1 cellular context compared by ENCODE assay signal in the genomic region with DNA sequence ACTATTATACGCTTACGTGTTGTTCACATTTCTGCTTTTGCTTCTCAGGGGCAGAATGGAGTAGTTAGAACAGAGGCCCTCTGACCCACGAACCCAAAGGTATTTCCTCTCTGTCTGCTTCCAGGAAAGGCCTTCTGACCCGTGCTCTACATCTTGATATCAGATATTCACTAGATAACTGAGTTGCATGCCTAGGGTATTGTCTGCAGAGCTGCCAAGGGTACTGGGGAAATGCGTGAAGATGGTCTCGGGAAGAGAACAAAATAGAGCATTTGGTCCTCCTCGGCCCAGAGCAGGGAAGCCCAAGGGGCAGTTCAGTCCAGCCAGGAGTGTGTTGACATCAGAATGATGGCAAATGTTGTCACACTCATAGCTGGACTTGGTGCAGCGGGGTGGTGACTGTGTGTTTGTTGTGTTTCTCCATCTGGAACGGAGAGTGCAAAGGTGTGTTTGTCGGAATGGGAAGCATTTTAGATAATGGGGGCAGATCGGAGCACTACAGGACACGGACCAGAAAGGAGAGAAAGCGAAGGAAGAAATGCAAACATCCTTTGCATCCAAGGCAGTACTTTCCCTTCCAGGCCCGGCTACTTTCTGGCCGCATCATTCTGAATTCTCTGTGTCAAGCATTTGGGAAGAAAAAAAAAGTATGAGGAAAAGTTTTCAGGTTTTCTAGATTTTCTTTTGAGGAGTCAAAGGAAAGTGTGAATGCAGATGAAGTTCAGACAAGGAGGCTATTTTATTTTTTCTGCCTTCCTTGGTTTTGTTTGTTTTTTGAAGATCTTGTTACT.
TF ChIP-seq lines count a peak whose summit lies in the region.

No MANE protein-coding gene starts in this region.

TF ChIP-seq in HepG2, 621 proteins besides CTCF, POLR2A, EP300 and RAD21 (continued from another document and continues in another):
- TF ChIP-seq, protein P1, sequence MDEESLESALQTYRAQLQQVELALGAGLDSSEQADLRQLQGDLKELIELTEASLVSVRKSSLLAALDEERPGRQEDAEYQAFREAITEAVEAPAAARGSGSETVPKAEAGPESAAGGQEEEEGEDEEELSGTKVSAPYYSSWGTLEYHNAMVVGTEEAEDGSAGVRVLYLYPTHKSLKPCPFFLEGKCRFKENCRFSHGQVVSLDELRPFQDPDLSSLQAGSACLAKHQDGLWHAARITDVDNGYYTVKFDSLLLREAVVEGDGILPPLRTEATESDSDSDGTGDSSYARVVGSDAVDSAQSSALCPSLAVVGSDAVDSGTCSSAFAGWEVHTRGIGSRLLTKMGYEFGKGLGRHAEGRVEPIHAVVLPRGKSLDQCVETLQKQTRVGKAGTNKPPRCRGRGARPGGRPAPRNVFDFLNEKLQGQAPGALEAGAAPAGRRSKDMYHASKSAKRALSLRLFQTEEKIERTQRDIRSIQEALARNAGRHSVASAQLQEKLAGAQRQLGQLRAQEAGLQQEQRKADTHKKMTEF (CRISPR knock-in tag; IDR thresholded peaks at IDR 0.05): 0 out of 2 replicates have a peak, but pooled peaks have one; percentile 49
- TF ChIP-seq ZFX (CRISPR knock-in tag; IDR thresholded peaks at IDR 0.05; ENCODE audit: low read depth): peak; percentile 47
- TF ChIP-seq FOSL2 (CRISPR knock-in tag; IDR thresholded peaks at IDR 0.05): peak; percentile 84
- TF ChIP-seq MEF2D (CRISPR knock-in tag; IDR thresholded peaks at IDR 0.05): peak; percentile 64; the same call in 1 of the 2 replicates
- TF ChIP-seq THYN1 (CRISPR knock-in tag; IDR thresholded peaks at IDR 0.05; ENCODE audit: borderline replicate concordance, low read depth): no peak
- TF ChIP-seq, protein P2, sequence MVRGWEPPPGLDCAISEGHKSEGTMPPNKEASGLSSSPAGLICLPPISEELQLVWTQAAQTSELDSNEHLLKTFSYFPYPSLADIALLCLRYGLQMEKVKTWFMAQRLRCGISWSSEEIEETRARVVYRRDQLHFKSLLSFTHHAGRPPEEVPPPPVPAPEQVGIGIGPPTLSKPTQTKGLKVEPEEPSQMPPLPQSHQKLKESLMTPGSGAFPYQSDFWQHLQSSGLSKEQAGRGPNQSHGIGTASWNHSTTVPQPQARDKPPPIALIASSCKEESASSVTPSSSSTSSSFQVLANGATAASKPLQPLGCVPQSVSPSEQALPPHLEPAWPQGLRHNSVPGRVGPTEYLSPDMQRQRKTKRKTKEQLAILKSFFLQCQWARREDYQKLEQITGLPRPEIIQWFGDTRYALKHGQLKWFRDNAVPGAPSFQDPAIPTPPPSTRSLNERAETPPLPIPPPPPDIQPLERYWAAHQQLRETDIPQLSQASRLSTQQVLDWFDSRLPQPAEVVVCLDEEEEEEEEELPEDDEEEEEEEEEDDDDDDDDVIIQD (CRISPR knock-in tag; IDR thresholded peaks at IDR 0.05; ENCODE audit: low read depth): 0 out of 2 replicates have a peak, but pooled peaks have one; percentile 10
- TF ChIP-seq ZNF292 (CRISPR knock-in tag; IDR thresholded peaks at IDR 0.05; ENCODE audit: borderline replicate concordance, low read depth): peak; percentile 81
- peak; percentile 77 for TF ChIP-seq ZMYM2 (CRISPR knock-in tag; IDR thresholded peaks at IDR 0.05)
- TF ChIP-seq ZNF296 (CRISPR knock-in tag; conservative IDR thresholded peaks at IDR 0.05): no peak
- no peak for TF ChIP-seq TOE1 (CRISPR knock-in tag; IDR thresholded peaks at IDR 0.05)
- TF ChIP-seq PRMT3 (CRISPR knock-in tag; IDR thresholded peaks at IDR 0.05; ENCODE audit: borderline replicate concordance, low read depth): no peak
- TF ChIP-seq KDM3A (CRISPR knock-in tag; IDR thresholded peaks at IDR 0.05; ENCODE audit: low read depth): peak; percentile 30; the same call in 1 of the 2 replicates
- TF ChIP-seq ZZZ3 (CRISPR knock-in tag; IDR thresholded peaks at IDR 0.05; ENCODE audit: borderline replicate concordance): no peak
- peak; percentile 69 for TF ChIP-seq ATF1 (CRISPR knock-in tag; IDR thresholded peaks at IDR 0.05)
- 0 out of 2 replicates have a peak, but pooled peaks have one; percentile 35 for TF ChIP-seq KMT2B (CRISPR knock-in tag; IDR thresholded peaks at IDR 0.05)
- TF ChIP-seq RNF2 (conservative IDR thresholded peaks at IDR 0.05; ENCODE audit: low read depth): 0 out of 2 replicates have a peak, but pooled peaks have one; percentile 41
- TF ChIP-seq, protein P3, sequence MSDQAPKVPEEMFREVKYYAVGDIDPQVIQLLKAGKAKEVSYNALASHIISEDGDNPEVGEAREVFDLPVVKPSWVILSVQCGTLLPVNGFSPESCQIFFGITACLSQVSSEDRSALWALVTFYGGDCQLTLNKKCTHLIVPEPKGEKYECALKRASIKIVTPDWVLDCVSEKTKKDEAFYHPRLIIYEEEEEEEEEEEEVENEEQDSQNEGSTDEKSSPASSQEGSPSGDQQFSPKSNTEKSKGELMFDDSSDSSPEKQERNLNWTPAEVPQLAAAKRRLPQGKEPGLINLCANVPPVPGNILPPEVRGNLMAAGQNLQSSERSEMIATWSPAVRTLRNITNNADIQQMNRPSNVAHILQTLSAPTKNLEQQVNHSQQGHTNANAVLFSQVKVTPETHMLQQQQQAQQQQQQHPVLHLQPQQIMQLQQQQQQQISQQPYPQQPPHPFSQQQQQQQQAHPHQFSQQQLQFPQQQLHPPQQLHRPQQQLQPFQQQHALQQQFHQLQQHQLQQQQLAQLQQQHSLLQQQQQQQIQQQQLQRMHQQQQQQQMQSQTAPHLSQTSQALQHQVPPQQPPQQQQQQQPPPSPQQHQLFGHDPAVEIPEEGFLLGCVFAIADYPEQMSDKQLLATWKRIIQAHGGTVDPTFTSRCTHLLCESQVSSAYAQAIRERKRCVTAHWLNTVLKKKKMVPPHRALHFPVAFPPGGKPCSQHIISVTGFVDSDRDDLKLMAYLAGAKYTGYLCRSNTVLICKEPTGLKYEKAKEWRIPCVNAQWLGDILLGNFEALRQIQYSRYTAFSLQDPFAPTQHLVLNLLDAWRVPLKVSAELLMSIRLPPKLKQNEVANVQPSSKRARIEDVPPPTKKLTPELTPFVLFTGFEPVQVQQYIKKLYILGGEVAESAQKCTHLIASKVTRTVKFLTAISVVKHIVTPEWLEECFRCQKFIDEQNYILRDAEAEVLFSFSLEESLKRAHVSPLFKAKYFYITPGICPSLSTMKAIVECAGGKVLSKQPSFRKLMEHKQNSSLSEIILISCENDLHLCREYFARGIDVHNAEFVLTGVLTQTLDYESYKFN (CRISPR knock-in tag; conservative IDR thresholded peaks at IDR 0.05): peak; percentile 85
- TF ChIP-seq SP5 (CRISPR knock-in tag; IDR thresholded peaks at IDR 0.05; ENCODE audit: borderline replicate concordance, low read depth): peak; percentile 60; the same call in 1 of the 2 replicates
- TF ChIP-seq, protein P4, sequence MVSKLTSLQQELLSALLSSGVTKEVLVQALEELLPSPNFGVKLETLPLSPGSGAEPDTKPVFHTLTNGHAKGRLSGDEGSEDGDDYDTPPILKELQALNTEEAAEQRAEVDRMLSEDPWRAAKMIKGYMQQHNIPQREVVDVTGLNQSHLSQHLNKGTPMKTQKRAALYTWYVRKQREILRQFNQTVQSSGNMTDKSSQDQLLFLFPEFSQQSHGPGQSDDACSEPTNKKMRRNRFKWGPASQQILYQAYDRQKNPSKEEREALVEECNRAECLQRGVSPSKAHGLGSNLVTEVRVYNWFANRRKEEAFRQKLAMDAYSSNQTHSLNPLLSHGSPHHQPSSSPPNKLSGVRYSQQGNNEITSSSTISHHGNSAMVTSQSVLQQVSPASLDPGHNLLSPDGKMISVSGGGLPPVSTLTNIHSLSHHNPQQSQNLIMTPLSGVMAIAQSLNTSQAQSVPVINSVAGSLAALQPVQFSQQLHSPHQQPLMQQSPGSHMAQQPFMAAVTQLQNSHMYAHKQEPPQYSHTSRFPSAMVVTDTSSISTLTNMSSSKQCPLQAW (CRISPR knock-in tag; IDR thresholded peaks at IDR 0.05): peak; percentile 72
- TF ChIP-seq, protein P5, sequence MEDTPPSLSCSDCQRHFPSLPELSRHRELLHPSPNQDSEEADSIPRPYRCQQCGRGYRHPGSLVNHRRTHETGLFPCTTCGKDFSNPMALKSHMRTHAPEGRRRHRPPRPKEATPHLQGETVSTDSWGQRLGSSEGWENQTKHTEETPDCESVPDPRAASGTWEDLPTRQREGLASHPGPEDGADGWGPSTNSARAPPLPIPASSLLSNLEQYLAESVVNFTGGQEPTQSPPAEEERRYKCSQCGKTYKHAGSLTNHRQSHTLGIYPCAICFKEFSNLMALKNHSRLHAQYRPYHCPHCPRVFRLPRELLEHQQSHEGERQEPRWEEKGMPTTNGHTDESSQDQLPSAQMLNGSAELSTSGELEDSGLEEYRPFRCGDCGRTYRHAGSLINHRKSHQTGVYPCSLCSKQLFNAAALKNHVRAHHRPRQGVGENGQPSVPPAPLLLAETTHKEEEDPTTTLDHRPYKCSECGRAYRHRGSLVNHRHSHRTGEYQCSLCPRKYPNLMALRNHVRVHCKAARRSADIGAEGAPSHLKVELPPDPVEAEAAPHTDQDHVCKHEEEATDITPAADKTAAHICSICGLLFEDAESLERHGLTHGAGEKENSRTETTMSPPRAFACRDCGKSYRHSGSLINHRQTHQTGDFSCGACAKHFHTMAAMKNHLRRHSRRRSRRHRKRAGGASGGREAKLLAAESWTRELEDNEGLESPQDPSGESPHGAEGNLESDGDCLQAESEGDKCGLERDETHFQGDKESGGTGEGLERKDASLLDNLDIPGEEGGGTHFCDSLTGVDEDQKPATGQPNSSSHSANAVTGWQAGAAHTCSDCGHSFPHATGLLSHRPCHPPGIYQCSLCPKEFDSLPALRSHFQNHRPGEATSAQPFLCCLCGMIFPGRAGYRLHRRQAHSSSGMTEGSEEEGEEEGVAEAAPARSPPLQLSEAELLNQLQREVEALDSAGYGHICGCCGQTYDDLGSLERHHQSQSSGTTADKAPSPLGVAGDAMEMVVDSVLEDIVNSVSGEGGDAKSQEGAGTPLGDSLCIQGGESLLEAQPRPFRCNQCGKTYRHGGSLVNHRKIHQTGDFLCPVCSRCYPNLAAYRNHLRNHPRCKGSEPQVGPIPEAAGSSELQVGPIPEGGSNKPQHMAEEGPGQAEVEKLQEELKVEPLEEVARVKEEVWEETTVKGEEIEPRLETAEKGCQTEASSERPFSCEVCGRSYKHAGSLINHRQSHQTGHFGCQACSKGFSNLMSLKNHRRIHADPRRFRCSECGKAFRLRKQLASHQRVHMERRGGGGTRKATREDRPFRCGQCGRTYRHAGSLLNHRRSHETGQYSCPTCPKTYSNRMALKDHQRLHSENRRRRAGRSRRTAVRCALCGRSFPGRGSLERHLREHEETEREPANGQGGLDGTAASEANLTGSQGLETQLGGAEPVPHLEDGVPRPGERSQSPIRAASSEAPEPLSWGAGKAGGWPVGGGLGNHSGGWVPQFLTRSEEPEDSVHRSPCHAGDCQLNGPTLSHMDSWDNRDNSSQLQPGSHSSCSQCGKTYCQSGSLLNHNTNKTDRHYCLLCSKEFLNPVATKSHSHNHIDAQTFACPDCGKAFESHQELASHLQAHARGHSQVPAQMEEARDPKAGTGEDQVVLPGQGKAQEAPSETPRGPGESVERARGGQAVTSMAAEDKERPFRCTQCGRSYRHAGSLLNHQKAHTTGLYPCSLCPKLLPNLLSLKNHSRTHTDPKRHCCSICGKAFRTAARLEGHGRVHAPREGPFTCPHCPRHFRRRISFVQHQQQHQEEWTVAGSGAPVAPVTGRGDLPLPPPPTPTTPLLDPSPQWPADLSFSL (CRISPR knock-in tag; IDR thresholded peaks at IDR 0.05): peak; percentile 94
- TF ChIP-seq, protein P6, sequence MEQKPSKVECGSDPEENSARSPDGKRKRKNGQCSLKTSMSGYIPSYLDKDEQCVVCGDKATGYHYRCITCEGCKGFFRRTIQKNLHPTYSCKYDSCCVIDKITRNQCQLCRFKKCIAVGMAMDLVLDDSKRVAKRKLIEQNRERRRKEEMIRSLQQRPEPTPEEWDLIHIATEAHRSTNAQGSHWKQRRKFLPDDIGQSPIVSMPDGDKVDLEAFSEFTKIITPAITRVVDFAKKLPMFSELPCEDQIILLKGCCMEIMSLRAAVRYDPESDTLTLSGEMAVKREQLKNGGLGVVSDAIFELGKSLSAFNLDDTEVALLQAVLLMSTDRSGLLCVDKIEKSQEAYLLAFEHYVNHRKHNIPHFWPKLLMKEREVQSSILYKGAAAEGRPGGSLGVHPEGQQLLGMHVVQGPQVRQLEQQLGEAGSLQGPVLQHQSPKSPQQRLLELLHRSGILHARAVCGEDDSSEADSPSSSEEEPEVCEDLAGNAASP (CRISPR knock-in tag; IDR thresholded peaks at IDR 0.05; ENCODE audit: borderline replicate concordance): peak; percentile 61; the same call in 1 of the 2 replicates
- TF ChIP-seq HDAC1 (CRISPR knock-in tag; IDR thresholded peaks at IDR 0.05): peak; percentile 64
- TF ChIP-seq MED8 (CRISPR knock-in tag; IDR thresholded peaks at IDR 0.05; ENCODE audit: insufficient replicate concordance): no peak
- no peak for TF ChIP-seq ARNTL (CRISPR knock-in tag; IDR thresholded peaks at IDR 0.05)
- peak; percentile 31; the same call in 1 of the 2 replicates for TF ChIP-seq MIER3 (CRISPR knock-in tag; IDR thresholded peaks at IDR 0.05; ENCODE audit: borderline replicate concordance)
- TF ChIP-seq ZMYM4 (CRISPR knock-in tag; IDR thresholded peaks at IDR 0.05): peak; percentile 75
- TF ChIP-seq, protein P7, sequence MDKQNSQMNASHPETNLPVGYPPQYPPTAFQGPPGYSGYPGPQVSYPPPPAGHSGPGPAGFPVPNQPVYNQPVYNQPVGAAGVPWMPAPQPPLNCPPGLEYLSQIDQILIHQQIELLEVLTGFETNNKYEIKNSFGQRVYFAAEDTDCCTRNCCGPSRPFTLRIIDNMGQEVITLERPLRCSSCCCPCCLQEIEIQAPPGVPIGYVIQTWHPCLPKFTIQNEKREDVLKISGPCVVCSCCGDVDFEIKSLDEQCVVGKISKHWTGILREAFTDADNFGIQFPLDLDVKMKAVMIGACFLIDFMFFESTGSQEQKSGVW (CRISPR knock-in tag; IDR thresholded peaks at IDR 0.05; ENCODE audit: borderline replicate concordance): no peak
- TF ChIP-seq TBX2 (CRISPR knock-in tag; IDR thresholded peaks at IDR 0.05; ENCODE audit: borderline replicate concordance): peak; percentile 56
- peak; percentile 98 for TF ChIP-seq HOXA3 (CRISPR knock-in tag; IDR thresholded peaks at IDR 0.05)
- TF ChIP-seq MED1 (CRISPR knock-in tag; IDR thresholded peaks at IDR 0.05): peak; percentile 54
- TF ChIP-seq BHLHE40 (IDR thresholded peaks at IDR 0.05; ENCODE audit: low read length): peak; percentile 30; the same call in 1 of the 2 replicates
- peak; percentile 52; the same call in 1 of the 2 replicates for TF ChIP-seq SPEN (CRISPR knock-in tag; IDR thresholded peaks at IDR 0.05; ENCODE audit: low read depth)
- TF ChIP-seq MXD4 (CRISPR knock-in tag; IDR thresholded peaks at IDR 0.05): 0 out of 2 replicates have a peak, but pooled peaks have one; percentile 39
- TF ChIP-seq ZFP82 (CRISPR knock-in tag; IDR thresholded peaks at IDR 0.05; ENCODE audit: borderline replicate concordance): no peak
- no peak for TF ChIP-seq MYNN (CRISPR knock-in tag; IDR thresholded peaks at IDR 0.05; ENCODE audit: low read depth)
- peak; percentile 77; the same call in 1 of the 2 replicates for TF ChIP-seq FOXP1 (IDR thresholded peaks at IDR 0.05)
- peak; percentile 87 for TF ChIP-seq FOXP1 (CRISPR knock-in tag; IDR thresholded peaks at IDR 0.05)
- TF ChIP-seq AKAP8 (CRISPR knock-in tag; IDR thresholded peaks at IDR 0.05): no peak
- peak; percentile 75; the same call in 1 of the 2 replicates for TF ChIP-seq MIXL1 (CRISPR knock-in tag; IDR thresholded peaks at IDR 0.05)
- no peak for TF ChIP-seq HNRNPK (IDR thresholded peaks at IDR 0.05; ENCODE audit: low read depth, low read length, poor library complexity, severe bottlenecking)
- no peak for TF ChIP-seq NONO (IDR thresholded peaks at IDR 0.05)
- peak; percentile 65; the same call in 1 of the 2 replicates for TF ChIP-seq NONO (CRISPR knock-in tag; conservative IDR thresholded peaks at IDR 0.05)
- no peak for TF ChIP-seq NFE2 (CRISPR knock-in tag; IDR thresholded peaks at IDR 0.05)
- TF ChIP-seq FOXA1 (IDR thresholded peaks at IDR 0.05): no peak
- TF ChIP-seq FOXA1 (CRISPR knock-in tag; IDR thresholded peaks at IDR 0.05): peak; percentile 59
- no peak for TF ChIP-seq SMARCE1 (IDR thresholded peaks at IDR 0.05; ENCODE audit: borderline replicate concordance)
- 0 out of 2 replicates have a peak, but pooled peaks have one; percentile 34 for TF ChIP-seq ARID2 (CRISPR knock-in tag; IDR thresholded peaks at IDR 0.05; ENCODE audit: borderline replicate concordance)
